ENCODE assay signal across 21 cellular contexts in the genomic region with DNA sequence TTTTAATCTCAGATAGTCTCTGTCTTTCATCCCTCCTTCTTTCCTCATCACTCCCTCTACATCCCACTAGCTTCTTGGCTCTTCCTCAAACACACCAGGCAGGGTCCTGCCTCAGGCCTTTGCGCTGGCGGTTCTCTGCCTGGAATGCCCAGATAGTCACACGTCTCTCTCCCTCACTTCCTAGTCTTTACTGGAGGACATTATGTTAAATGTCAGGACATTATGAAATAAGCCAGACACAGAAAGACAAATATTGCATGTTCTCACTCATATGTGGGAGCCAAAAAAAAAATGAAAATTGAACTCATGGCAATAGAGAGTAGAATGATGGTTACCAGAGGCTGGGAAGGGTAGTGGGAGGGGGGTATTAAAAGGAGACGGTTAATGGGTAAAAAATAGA.
"Had no signal": no experiment of that assay in that cellular context is flagged by ENCODE, and none has a peak within 500 bp of the region (broad histone marks: within the 10 kb centered on the region; RNA-seq: fewer than 3 reads in every experiment).

No MANE protein-coding gene starts in this region.

- H3K4me3 Mint-ChIP-seq: immature natural killer cell; naive thymus-derived CD8-positive, alpha-beta T cell; neural crest cell; stimulated activated naive B cell treated with anti-CD40 and anti-IgM and Interleukin-4, amounts not matched to agents 10 μg/mL and 1 μg/mL and 100 μg/mL, for 72 hours; stimulated activated naive CD8-positive, alpha-beta T cell treated with anti-CD3 and anti-CD28 coated beads, Interleukin-15, amount 100 ng/mL, for 72 hours had no signal

- DNase-seq: colonic mucosa; dermis blood vessel endothelial cell; esophagus squamous epithelium; foreskin fibroblast; glutamatergic neuron; immature natural killer cell; left ventricle myocardium inferior; mucosa of descending colon; naive thymus-derived CD8-positive, alpha-beta T cell; posterior cingulate gyrus; sigmoid colon; stimulated activated CD4-positive, alpha-beta T cell treated with anti-CD3 and anti-CD28 coated beads, Interleukin-2, amount 100 ng/mL, for 24 hours; stimulated activated CD4-positive, alpha-beta T cell treated with anti-CD3 and anti-CD28 coated beads, Interleukin-4, amount 100 ng/mL, for 4 hours; stimulated activated naive B cell treated with anti-CD40 and anti-IgM and Interleukin-4, amounts not matched to agents 10 μg/mL and 1 μg/mL and 100 μg/mL, for 72 hours; stimulated activated naive CD8-positive, alpha-beta T cell treated with anti-CD3 and anti-CD28 coated beads, Interleukin-15, amount 100 ng/mL, for 72 hours; testis had no signal

- H3K36me3 Mint-ChIP-seq: naive thymus-derived CD8-positive, alpha-beta T cell; stimulated activated naive B cell treated with anti-CD40 and anti-IgM and Interleukin-4, amounts not matched to agents 10 μg/mL and 1 μg/mL and 100 μg/mL, for 72 hours had no signal

- H3K4me1 Mint-ChIP-seq: immature natural killer cell; naive thymus-derived CD8-positive, alpha-beta T cell; neural crest cell; stimulated activated naive B cell treated with anti-CD40 and anti-IgM and Interleukin-4, amounts not matched to agents 10 μg/mL and 1 μg/mL and 100 μg/mL, for 72 hours; stimulated activated naive CD8-positive, alpha-beta T cell treated with anti-CD3 and anti-CD28 coated beads, Interleukin-15, amount 100 ng/mL, for 72 hours had no signal

- H3K27ac Mint-ChIP-seq: immature natural killer cell; naive thymus-derived CD8-positive, alpha-beta T cell; stimulated activated naive B cell treated with anti-CD40 and anti-IgM and Interleukin-4, amounts not matched to agents 10 μg/mL and 1 μg/mL and 100 μg/mL, for 72 hours; stimulated activated naive CD8-positive, alpha-beta T cell treated with anti-CD3 and anti-CD28 coated beads, Interleukin-15, amount 100 ng/mL, for 72 hours had no signal

- H3K27ac ChIP-seq: colonic mucosa, esophagus squamous epithelium, gastroesophageal sphincter, left ventricle myocardium inferior, right atrium auricular region, sigmoid colon, skin epidermis, testis, tibial nerve had no signal

- H3K9me3 ChIP-seq: colonic mucosa, esophagus squamous epithelium, left ventricle myocardium inferior, mucosa of descending colon, right atrium auricular region, sigmoid colon, testis had no signal

- H3K27me3 ChIP-seq: colonic mucosa, right atrium auricular region, sigmoid colon, testis, tibial nerve had no signal

- H3K4me1 ChIP-seq: colonic mucosa, esophagus squamous epithelium, gastroesophageal sphincter, left ventricle myocardium inferior, right atrium auricular region, testis, tibial nerve had no signal

- H3K9me3 Mint-ChIP-seq: neural crest cell; stimulated activated naive B cell treated with anti-CD40 and anti-IgM and Interleukin-4, amounts not matched to agents 10 μg/mL and 1 μg/mL and 100 μg/mL, for 72 hours had no signal

- H3K27me3 Mint-ChIP-seq: stimulated activated naive CD8-positive, alpha-beta T cell treated with anti-CD3 and anti-CD28 coated beads, Interleukin-15, amount 100 ng/mL, for 72 hours had no signal

- H3K36me3 ChIP-seq: colonic mucosa, esophagus squamous epithelium, gastroesophageal sphincter, left ventricle myocardium inferior, right atrium auricular region, sigmoid colon, tibial nerve had no signal

- H3K4me3 ChIP-seq: colonic mucosa, esophagus squamous epithelium, gastroesophageal sphincter, left ventricle myocardium inferior, mucosa of descending colon, right atrium auricular region, sigmoid colon, skin epidermis, testis, tibial nerve had no signal

- ATAC-seq: gastroesophageal sphincter; mucosa of descending colon; naive thymus-derived CD8-positive, alpha-beta T cell; stimulated activated naive B cell treated with anti-CD40 and anti-IgM and Interleukin-4, amounts not matched to agents 10 μg/mL and 1 μg/mL and 100 μg/mL, for 72 hours; stimulated activated naive CD8-positive, alpha-beta T cell treated with anti-CD3 and anti-CD28 coated beads, Interleukin-15, amount 100 ng/mL, for 72 hours had no signal
